8 cellular contexts compared by ENCODE assay signal in the genomic region with DNA sequence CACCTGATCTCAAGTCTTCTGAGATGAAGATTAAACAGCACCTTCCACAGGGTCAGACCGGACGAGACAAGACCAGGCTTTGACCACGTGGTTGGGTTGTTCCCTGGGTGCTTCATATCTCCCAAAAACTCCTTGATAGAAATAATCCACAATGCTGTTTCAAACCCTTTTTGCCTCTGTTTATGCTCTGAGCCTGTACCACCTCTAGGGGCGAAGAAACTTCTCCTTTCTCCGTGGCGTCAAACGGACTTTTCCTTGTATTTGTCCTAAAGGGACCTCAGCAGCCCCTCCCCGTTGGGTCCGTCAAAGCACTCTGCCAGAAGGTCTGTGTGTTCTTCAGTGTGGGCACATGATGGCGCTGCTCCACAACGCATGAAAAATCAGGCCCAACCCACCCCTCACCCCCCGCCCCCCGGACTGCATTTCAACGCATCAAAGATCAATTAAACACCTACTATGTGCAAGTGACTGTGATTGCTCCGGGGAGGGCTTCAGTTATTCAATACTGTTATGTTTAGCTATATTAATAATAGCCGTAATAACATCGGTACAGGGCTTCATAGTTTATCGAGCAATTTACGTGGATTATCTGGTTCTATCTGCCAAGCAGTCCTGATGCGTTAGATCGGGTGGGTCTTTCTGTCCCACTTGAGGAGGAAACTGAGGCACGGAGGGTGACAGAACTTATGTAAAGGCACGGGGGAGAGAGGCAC. TPM values are rescaled to one million over a fixed set of nuclear protein-coding genes. Genes with fewer than 3 reads are reported as not detected.
DNase-seq lines count a peak whose midpoint lies in the region; ATAC-seq, FAIRE-seq and TF ChIP-seq lines count a peak whose summit lies in the region.

No MANE protein-coding gene starts in this region.

- peak; percentile 51 for TF ChIP-seq CTCF in PC-3 (conservative IDR thresholded peaks at IDR 0.05; ENCODE audit: low read depth, low read length)
- peak; percentile 42 to 54 (median 53); a peak in 5 of 6 replicates for TF ChIP-seq CTCF in GM12878 (IDR thresholded peaks at IDR 0.05 in 2 of 3, conservative IDR thresholded peaks at IDR 0.05 in 1 of 3; ENCODE audit: control insufficient read depth in 2 of 3, extremely low read depth in 1 of 3, insufficient read depth in 1 of 3, low read depth in 3 of 3, low read length in 3 of 3)
- TF ChIP-seq CTCF in keratinocyte (optimal IDR thresholded peaks at IDR 0.05 in 1 of 3, IDR thresholded peaks at IDR 0.05 in 1 of 3, conservative IDR thresholded peaks at IDR 0.05 in 1 of 3; ENCODE audit: extremely low read depth in 1 of 3, insufficient read depth in 2 of 3, low read length in 3 of 3): peak; percentile 42 to 84 (median 51)

- peak overlapping the region; percentile 48 for H3K4me3 ChIP-seq in PC-3 (ENCODE audit: low read length)
- no peak overlapping the region for H3K4me3 ChIP-seq in GM12878
- no peak overlapping the region for H3K4me3 ChIP-seq in keratinocyte (ENCODE audit: control insufficient read depth in 2 of 3, extremely low read depth in 1 of 3, insufficient read depth in 2 of 3, low read depth in 1 of 3, low read length in 3 of 3)

- 21% methylated on average over 23 of the region's 23 CpGs for WGBS in GM12878 (ENCODE audit: insufficient coverage, insufficient replicate concordance, low lambda C conversion rate, missing lambda C conversion rate)

- H3K36me3 ChIP-seq in PC-3 (ENCODE audit: low read depth, low read length) (no peaks in the 10 kb centered on the region), GM12878 (ENCODE audit: control insufficient read depth in 2 of 2, insufficient read depth in 2 of 2, low read length in 1 of 2) (no peaks in the 10 kb centered on the region), keratinocyte (ENCODE audit: control insufficient read depth in 2 of 2, extremely low read depth in 1 of 2, insufficient read depth in 2 of 2, low read length in 2 of 2) (no peaks in the 10 kb centered on the region)

- no peaks in the 10 kb centered on the region for H3K9me3 ChIP-seq in PC-3 (ENCODE audit: low read length)
- H3K9me3 ChIP-seq in GM12878 (replicated peaks; ENCODE audit: control insufficient read depth, insufficient read depth, low read length): no peaks in the 10 kb centered on the region
- H3K9me3 ChIP-seq in keratinocyte (ENCODE audit: control insufficient read depth, low read depth, low read length): no peaks in the 10 kb centered on the region

- peak; percentile 60 for TF ChIP-seq RAD21 in GM12878 (IDR thresholded peaks at IDR 0.05; ENCODE audit: insufficient read depth, low read depth, low read length)

- no peaks in the 10 kb centered on the region for H3F3A ChIP-seq in PC-3 (ENCODE audit: low read length, unreplicated experiment)

- H3K79me2 ChIP-seq in PC-3 (ENCODE audit: low read length) (no peaks in the 10 kb centered on the region), GM12878 (ENCODE audit: control insufficient read depth, insufficient read depth, low read length) (no peaks in the 10 kb centered on the region), keratinocyte (ENCODE audit: control insufficient read depth, insufficient read depth, low read length) (no peaks in the 10 kb centered on the region)

- CTCF ChIA-PET in PC-3 (lab: Charles Lee) (interaction anchor here (0.9 to 1.3 kb wide), 3 partner anchors 228 to 236 kb away, joined by 3 to 12 read pairs (median 5); a partner anchor contains a TSS), GM12878 (lab: Yijun Ruan, JAX) (interaction anchor here (1.0 to 2.8 kb wide), 3 partner anchors 234 to 368 kb away, joined by 3 to 11 read pairs (median 3); a partner anchor contains a TSS)

- no peaks in the 10 kb centered on the region for H3K9me2 ChIP-seq in PC-3 (replicated peaks; ENCODE audit: low read length)

- POLR2A ChIA-PET in PC-3 (lab: Charles Lee; ENCODE audit: unreplicated experiment): no interaction called here
- POLR2A ChIA-PET in GM12878 (lab: Charles Lee): no interaction called here

- no TSS peak for BruUV-seq in PC-3 (replicated peaks; lab: Mats Ljungman, UMichigan)
- BruUV-seq in GM12878 (replicated peaks; lab: Mats Ljungman, UMichigan): no TSS peak

- H3K4me1 ChIP-seq in PC-3 (ENCODE audit: insufficient read depth, low read length) (peaks cover 35% of the 10 kb centered on the region), GM12878 (ENCODE audit: control insufficient read depth, insufficient read depth, low read length) (no peaks in the 10 kb centered on the region), keratinocyte (ENCODE audit: control insufficient read depth, extremely low read depth, insufficient read depth, low read length) (peaks cover 28% of the 10 kb centered on the region)

- ATAC-seq in PC-3 (peak; percentile 34), GM12878 (peak; percentile 73), GM21447 (IDR thresholded peaks at IDR 0.05; ENCODE audit: unreplicated experiment) (no peak), HG03095 (IDR thresholded peaks at IDR 0.05; ENCODE audit: unreplicated experiment) (no peak)

- H3K9me1 ChIP-seq in keratinocyte (ENCODE audit: control insufficient read depth, extremely low read depth, insufficient read depth, low read length): no peaks in the 10 kb centered on the region

- H3K9ac ChIP-seq in PC-3 (ENCODE audit: low read length) (0 out of 2 replicates have a peak overlapping the region, but pooled peaks have one; percentile 13), GM12878 (ENCODE audit: control insufficient read depth, insufficient read depth, low read length) (no peak overlapping the region), keratinocyte (ENCODE audit: control insufficient read depth, extremely low read depth, insufficient read depth, low read length) (no peak overlapping the region)

- SMC1A ChIA-PET in GM12878 (lab: Charles Lee; ENCODE audit: uncharacterized antibody, unreplicated experiment): interaction anchor here (1.2 to 1.3 kb wide), 2 partner anchors 196 to 212 kb away, joined by 3 to 5 read pairs; no protein-coding TSS in a partner anchor

- DNase-seq in Caki2 (ENCODE audit: low read depth) (peak; percentile 61), HK-2 (ENCODE audit: unreplicated experiment) (peak; percentile 45), PC-3 (peak; percentile 67), GM12878 (ENCODE audit: low read depth, low spot score) (no peak), keratinocyte (ENCODE audit: low read depth, low spot score) (no peak), substantia nigra (lab: John Stamatoyannopoulos, UW) (peak in 33 of 49 donors; percentile 1 to 52 (median 20))

- H3K27ac ChIP-seq in PC-3 (ENCODE audit: low read length) (peak overlapping the region; percentile 71), GM12878 (ENCODE audit: control insufficient read depth, insufficient read depth) (no peak overlapping the region), keratinocyte (ENCODE audit: control insufficient read depth, insufficient read depth, low read length) (no peak overlapping the region), substantia nigra (ENCODE audit: low read depth, low read length, poor library complexity, severe bottlenecking) (no peak overlapping the region)

- H3K4me2 ChIP-seq in PC-3 (ENCODE audit: low read length) (peak overlapping the region; percentile 76), GM12878 (ENCODE audit: control insufficient read depth, insufficient read depth) (no peak overlapping the region), keratinocyte (ENCODE audit: control insufficient read depth, extremely low read depth, insufficient read depth, low read depth, low read length) (peak overlapping the region; percentile 31)

- intact Hi-C loops in PC-3 (cut with micrococcal nuclease): loop anchor here (1.0 to 10.0 kb wide), 3 partner anchors 119 to 433 kb away; no protein-coding TSS in a partner anchor
- intact Hi-C loops in GM12878 (cut with micrococcal nuclease; ENCODE audit: unreplicated experiment): loop anchor here (5.0 to 10.0 kb wide), 3 partner anchors 211 to 429 kb away; no protein-coding TSS in a partner anchor

- dilution Hi-C loops in keratinocyte (cut with MboI; ENCODE audit: extremely low pct_ligation_motif_present, low sequenced_read_pairs): no loop called here

- H3K27me3 ChIP-seq in PC-3 (ENCODE audit: low read length) (no peaks in the 10 kb centered on the region), GM12878 (replicated peaks in 1 of 2; ENCODE audit: control insufficient read depth in 2 of 2, insufficient read depth in 2 of 2, low read length in 1 of 2) (no peaks in the 10 kb centered on the region), keratinocyte (ENCODE audit: control insufficient read depth, extremely low read depth, insufficient read depth, low read length) (peaks cover 10% of the 10 kb centered on the region)

- RAD21 ChIA-PET in GM12878 (lab: Charles Lee; ENCODE audit: unreplicated experiment): no interaction called here

- H2AFZ ChIP-seq in PC-3 (ENCODE audit: low read length): peak overlapping the region; percentile 79
- no peak overlapping the region for H2AFZ ChIP-seq in GM12878 (ENCODE audit: control insufficient read depth, low read depth, low read length)
- no peak overlapping the region for H2AFZ ChIP-seq in keratinocyte (ENCODE audit: control insufficient read depth, low read length)

- H4K20me1 ChIP-seq in PC-3 (ENCODE audit: low read length) (no peaks in the 10 kb centered on the region), GM12878 (ENCODE audit: control insufficient read depth, insufficient read depth) (no peaks in the 10 kb centered on the region), keratinocyte (ENCODE audit: control insufficient read depth, extremely low read depth, insufficient read depth, low read length) (no peaks in the 10 kb centered on the region)

- FAIRE-seq in GM12878 (lab: Jason Lieb, UNC): peak; percentile 85
- peak; percentile 48 for FAIRE-seq in keratinocyte (lab: Jason Lieb, UNC)

- in situ Hi-C loops in Caki2 (cut with HindIII; ENCODE audit: low pct_unique_long_range_greater_than_20kb, low sequenced_read_pairs): loop anchor here (10.0 kb wide), 1 partner anchor 229 kb away; a partner anchor contains a TSS
- in situ Hi-C loops in GM12878 (cut with MboI): loop anchor here (5.0 kb wide), 1 partner anchor 311 kb away; no protein-coding TSS in a partner anchor

- TF ChIP-seq POLR2A in GM12878 (IDR thresholded peaks at IDR 0.05; ENCODE audit: low read depth, low read length): no peak

- TF ChIP-seq EP300 in GM12878 (IDR thresholded peaks at IDR 0.05; ENCODE audit: borderline replicate concordance in 1 of 2, control insufficient read depth in 1 of 2, low read depth in 2 of 2, low read length in 2 of 2): no peak

RNA-seq across cellular contexts. Expression of a gene that starts 17.3 kb away (rescaled TPM):
- 706 and 822 TPM in 2 replicates for total RNA-seq in Caki2 (2014; rRNA removed; shearing (Covaris generic); ENCODE audit: low replicate concordance)
- total RNA-seq in PC-3 (2014; rRNA removed) (210 and 247 TPM in 2 replicates), GM12878 (2014; rRNA removed) (417 and 438 TPM in 2 replicates), GM12878 (2014; rRNA removed; fragmentation: Illumina TruSeq; extraction: Trizol) (424 and 435 TPM in 2 replicates), GM12878 (2021) (278 and 300 TPM in 2 replicates)
- total RNA-seq in GM12878 (2013; cell fraction: nucleolus; rRNA removed): 247 and 275 TPM in 2 replicates
- polyA plus RNA-seq in GM12878 (2011; ENCODE audit: low read depth): 281 TPM
- polyA plus RNA-seq in GM12878 (2011; rRNA removed) (460 and 558 TPM in 2 replicates), GM12878 (2014; fragmentation: Illumina TruSeq; extraction: Trizol) (488 and 502 TPM in 2 replicates), GM12878 (2014; fragmentation: Nextera tagmentation; extraction: Ambion mirVana) (100 to 1,000 TPM; 249 to 445 TPM), GM12878 (2014; rRNA removed) (428 and 440 TPM in 2 replicates), GM12878 (2016; fragmentation: Nextera tagmentation; extraction: Ambion mirVana) (100 to 1,000 TPM; 240 to 243 TPM), keratinocyte (407 to 443 TPM (median 408 TPM) in 3 replicates)
- 608 and 749 TPM in 2 replicates for polyA plus RNA-seq in GM12878 (2011; cell fraction: cytosol; rRNA removed)
- 437 and 497 TPM in 2 replicates for polyA plus RNA-seq in GM12878 (2011; cell fraction: nucleus; rRNA removed)
- 340 and 341 TPM in 2 replicates for polyA plus RNA-seq in GM12878 (2012)
- polyA minus RNA-seq in GM12878 (2011; rRNA and poly(A)+ RNA removed): 813 and 847 TPM in 2 replicates
- polyA minus RNA-seq in GM12878 (2011; cell fraction: cytosol; rRNA and poly(A)+ RNA removed): 198 and 219 TPM in 2 replicates
- 136 and 196 TPM in 2 replicates for polyA minus RNA-seq in GM12878 (2011; cell fraction: nucleus; rRNA and poly(A)+ RNA removed)
- 273 TPM for polyA plus RNA-seq in keratinocyte (2011; ENCODE audit: low read depth)
- polyA plus RNA-seq in keratinocyte (2011; cell fraction: cytosol; rRNA removed): 360 and 419 TPM in 2 replicates
- 391 and 401 TPM in 2 replicates for polyA plus RNA-seq in keratinocyte (2011; cell fraction: nucleus; rRNA removed)
- polyA plus RNA-seq in keratinocyte (2012; ENCODE audit: low replicate concordance): 234 and 254 TPM in 2 replicates
- polyA minus RNA-seq in keratinocyte: 322 to 527 TPM (median 490 TPM) in 3 replicates
- polyA minus RNA-seq in keratinocyte (2011; cell fraction: cytosol; rRNA and poly(A)+ RNA removed): 345 TPM
- polyA minus RNA-seq in keratinocyte (2011; cell fraction: nucleus; rRNA and poly(A)+ RNA removed): 153 and 187 TPM in 2 replicates

RNA-seq across cellular contexts. Expression of a gene that starts 39.4 kb away (rescaled TPM):
- total RNA-seq in Caki2 (2014; rRNA removed; shearing (Covaris generic); ENCODE audit: low replicate concordance): 4.5 and 29.5 TPM in 2 replicates
- total RNA-seq in PC-3 (2014; rRNA removed) (5.5 and 6.5 TPM in 2 replicates), GM12878 (2014; rRNA removed) (5.1 and 7.3 TPM in 2 replicates), GM12878 (2014; rRNA removed; fragmentation: Illumina TruSeq; extraction: Trizol) (3.7 TPM in 2 replicates), GM12878 (2021) (25.5 and 28.8 TPM in 2 replicates)
- 13.5 and 15.1 TPM in 2 replicates for total RNA-seq in GM12878 (2013; cell fraction: nucleolus; rRNA removed)
- 3.3 TPM for polyA plus RNA-seq in GM12878 (2011; ENCODE audit: low read depth)
- polyA plus RNA-seq in GM12878 (2011; rRNA removed) (1.1 and 1.8 TPM in 2 replicates), GM12878 (2014; fragmentation: Illumina TruSeq; extraction: Trizol) (9.6 and 9.8 TPM in 2 replicates), GM12878 (2014; fragmentation: Nextera tagmentation; extraction: Ambion mirVana) (1 to 10 TPM; 3.5 to 3.9 TPM), GM12878 (2014; rRNA removed) (7.9 and 8.4 TPM in 2 replicates), GM12878 (2016; fragmentation: Nextera tagmentation; extraction: Ambion mirVana) (10 to 100 TPM; 20.1 to 24.0 TPM), keratinocyte (0.54 to 1.9 TPM (median 0.71 TPM) in 3 replicates)
- polyA plus RNA-seq in GM12878 (2011; cell fraction: cytosol; rRNA removed): 2.2 and 3.1 TPM in 2 replicates
- polyA plus RNA-seq in GM12878 (2011; cell fraction: nucleus; rRNA removed): 4.3 and 4.7 TPM in 2 replicates
- 5.4 TPM in 2 replicates for polyA plus RNA-seq in GM12878 (2012)
- polyA minus RNA-seq in GM12878 (2011; rRNA and poly(A)+ RNA removed): 2.6 and 3.9 TPM in 2 replicates
- polyA minus RNA-seq in GM12878 (2011; cell fraction: cytosol; rRNA and poly(A)+ RNA removed): 3.0 and 3.9 TPM in 2 replicates
- 2.2 and 3.6 TPM in 2 replicates for polyA minus RNA-seq in GM12878 (2011; cell fraction: nucleus; rRNA and poly(A)+ RNA removed)
- polyA plus RNA-seq in keratinocyte (2011; ENCODE audit: low read depth): 0.56 TPM
- polyA plus RNA-seq in keratinocyte (2011; cell fraction: cytosol; rRNA removed): 0.79 and 1.1 TPM in 2 replicates
- 2.0 and 2.3 TPM in 2 replicates for polyA plus RNA-seq in keratinocyte (2011; cell fraction: nucleus; rRNA removed)
- 1.4 and 2.1 TPM in 2 replicates for polyA plus RNA-seq in keratinocyte (2012; ENCODE audit: low replicate concordance)
- polyA minus RNA-seq in keratinocyte: 1.3 to 5.1 TPM (median 1.8 TPM) in 3 replicates
- polyA minus RNA-seq in keratinocyte (2011; cell fraction: cytosol; rRNA and poly(A)+ RNA removed): not detected
- polyA minus RNA-seq in keratinocyte (2011; cell fraction: nucleus; rRNA and poly(A)+ RNA removed): 1.6 and 2.2 TPM in 2 replicates

Comparison
In these comparisons a context has a peak if more than half of its experiments do, and no peak if none do; other contexts are left out.
1. DNase-seq: peak in Caki2 (single experiment), HK-2 (single experiment), PC-3 (single experiment) and substantia nigra (33 of 49); none in GM12878 (single experiment) and keratinocyte (single experiment).
2. ATAC-seq: peak in PC-3 (single experiment) and GM12878 (single experiment); none in GM21447 (single experiment) and HG03095 (single experiment).
3. Peak in every context shown above with its lines, with median percentiles within 50 percentile points of each other: CTCF ChIP-seq.